20 cellular contexts compared by ENCODE assay signal in genomic region chr6:36244641-36245280, GRCh38. TPM values are rescaled to one million over a fixed set of nuclear protein-coding genes. Genes with fewer than 3 reads are reported as not detected.
DNase-seq lines count a peak whose midpoint lies in the region; ATAC-seq and TF ChIP-seq lines count a peak whose summit lies in the region.
"Had no signal": no experiment of that assay in that cellular context is flagged by ENCODE, and none has a peak within 500 bp of the region (broad histone marks: within the 10 kb centered on the region; RNA-seq: fewer than 3 reads in every experiment).

No MANE protein-coding gene starts in this region.

- ATAC-seq in T-helper 17 cell: no peak
- ATAC-seq in GM18867 (IDR thresholded peaks at IDR 0.05; ENCODE audit: unreplicated experiment): no peak
- ATAC-seq in stimulated activated memory B cell treated with anti-CD40 and anti-IgM and Interleukin-4, amounts not matched to agents 10 μg/mL and 1 μg/mL and 100 μg/mL, for 72 hours: no peak
- ATAC-seq: left lung had no signal

- H3K4me1 Mint-ChIP-seq in T-helper 17 cell (peaks cover 18% of the 10 kb centered on the region), progenitor cell of endocrine pancreas (ENCODE audit: low read depth) (peaks cover 21% of the 10 kb centered on the region)
- H3K4me1 Mint-ChIP-seq in CD4-positive, alpha-beta memory T cell: peaks cover 5 to 8% (median 6%) of the 10 kb centered on the region in 4 donors
- H3K4me1 Mint-ChIP-seq in stimulated activated memory B cell treated with anti-CD40 and anti-IgM and Interleukin-4, amounts not matched to agents 10 μg/mL and 1 μg/mL and 100 μg/mL, for 72 hours: peaks cover 26% of the 10 kb centered on the region

- peaks cover 15% of the 10 kb centered on the region for H3K27me3 Mint-ChIP-seq in T-helper 17 cell
- peaks cover 10% of the 10 kb centered on the region for H3K27me3 Mint-ChIP-seq in progenitor cell of endocrine pancreas
- H3K27me3 Mint-ChIP-seq in CD4-positive, alpha-beta memory T cell: peaks cover 0 to 7% of the 10 kb centered on the region in 2 donors
- no peaks in the 10 kb centered on the region for H3K27me3 Mint-ChIP-seq in stimulated activated memory B cell treated with anti-CD40 and anti-IgM and Interleukin-4, amounts not matched to agents 10 μg/mL and 1 μg/mL and 100 μg/mL, for 72 hours
- H3K27me3 Mint-ChIP-seq: activated B cell treated with CpG ODN at 0.5 μM for 24 hours had no signal

- H3K27ac Mint-ChIP-seq in T-helper 17 cell (peak overlapping the region; percentile 32), progenitor cell of endocrine pancreas (peak overlapping the region; percentile 94)
- no peak overlapping the region for H3K27ac Mint-ChIP-seq in CD4-positive, alpha-beta memory T cell
- no peak overlapping the region for H3K27ac Mint-ChIP-seq in stimulated activated memory B cell treated with anti-CD40 and anti-IgM and Interleukin-4, amounts not matched to agents 10 μg/mL and 1 μg/mL and 100 μg/mL, for 72 hours
- H3K27ac Mint-ChIP-seq: activated B cell treated with CpG ODN at 0.5 μM for 24 hours; stimulated activated naive CD8-positive, alpha-beta T cell treated with anti-CD3 and anti-CD28 coated beads, Interleukin-15, Interleukin-2, amounts not matched to agents 100 ng/mL and 50 ng/mL, for 24 hours had no signal

- H3K27ac ChIP-seq in iPS DF 6.9 (ENCODE audit: low read length): no peak overlapping the region
- no peak overlapping the region for H3K27ac ChIP-seq in CD4-positive, alpha-beta memory T cell (ENCODE audit: low read depth, low read length)
- H3K27ac ChIP-seq: 22Rv1, cardiac muscle cell, left lung, Peyer's patch had no signal

- no peaks in the 10 kb centered on the region for H3K27me3 ChIP-seq in iPS DF 6.9 (ENCODE audit: control insufficient read depth, insufficient read depth, low read length)
- H3K27me3 ChIP-seq in CD4-positive, alpha-beta memory T cell (ENCODE audit: insufficient read depth, low read length): no peaks in the 10 kb centered on the region
- H3K27me3 ChIP-seq: cardiac muscle cell, left lung, Peyer's patch had no signal

- TF ChIP-seq CTCF in progenitor cell of endocrine pancreas (IDR thresholded peaks at IDR 0.05; ENCODE audit: unreplicated experiment): no peak

- no peak overlapping the region for H3K4me3 ChIP-seq in iPS DF 6.9 (ENCODE audit: low read length)
- no peak overlapping the region for H3K4me3 ChIP-seq in CD4-positive, alpha-beta memory T cell (ENCODE audit: low read length in 2 of 2)
- H3K4me3 ChIP-seq: cardiac muscle cell, left lung, Peyer's patch had no signal

- no peaks in the 10 kb centered on the region for H3K9me3 Mint-ChIP-seq in progenitor cell of endocrine pancreas (ENCODE audit: low read depth)
- no peaks in the 10 kb centered on the region for H3K9me3 Mint-ChIP-seq in CD4-positive, alpha-beta memory T cell
- H3K9me3 Mint-ChIP-seq in stimulated activated memory B cell treated with anti-CD40 and anti-IgM and Interleukin-4, amounts not matched to agents 10 μg/mL and 1 μg/mL and 100 μg/mL, for 72 hours: no peaks in the 10 kb centered on the region
- H3K9me3 Mint-ChIP-seq: activated B cell treated with CpG ODN at 0.5 μM for 24 hours; stimulated activated naive CD8-positive, alpha-beta T cell treated with anti-CD3 and anti-CD28 coated beads, Interleukin-15, Interleukin-2, amounts not matched to agents 100 ng/mL and 50 ng/mL, for 24 hours had no signal

- POLR2A ChIA-PET in CD4-positive, alpha-beta memory T cell (lab: Charles Lee; ENCODE audit: partially characterized antibody): no interaction called here

- H3K9me3 ChIP-seq in T-helper 17 cell (ENCODE audit: control insufficient read depth, low read length, poor library complexity, severe bottlenecking): no peaks in the 10 kb centered on the region
- no peaks in the 10 kb centered on the region for H3K9me3 ChIP-seq in iPS DF 6.9 (ENCODE audit: control insufficient read depth, insufficient read depth, low read length)
- H3K9me3 ChIP-seq in CD4-positive, alpha-beta memory T cell (ENCODE audit: control insufficient read depth in 1 of 2, low read length in 2 of 2): no peaks in the 10 kb centered on the region
- H3K9me3 ChIP-seq: left lung, Peyer's patch had no signal

- intact Hi-C loops in CD4-positive, alpha-beta memory T cell (cut with micrococcal nuclease): no loop called here

- H3K4me1 ChIP-seq in iPS DF 6.9 (ENCODE audit: control insufficient read depth, insufficient read depth, low read length): peaks cover 7% of the 10 kb centered on the region; the same call in 1 of the 2 replicates
- peaks cover 5% of the 10 kb centered on the region for H3K4me1 ChIP-seq in CD4-positive, alpha-beta memory T cell (ENCODE audit: insufficient read depth, low read length)

- DNase-seq in NCI-H146 (lab: John Stamatoyannopoulos, UW) (peak; percentile 3), NCI-H146 treated with DMSO at 0.1 percent for 48 hours (lab: John Stamatoyannopoulos, UW; ENCODE audit: unreplicated experiment) (no peak), T-helper 17 cell (no peak), iPS DF 6.9 (ENCODE audit: low read depth, low spot score) (peak; percentile 41), progenitor cell of endocrine pancreas (ENCODE audit: low spot score, unreplicated experiment) (peak; percentile 26)
- no peak for DNase-seq in CD4-positive, alpha-beta memory T cell
- DNase-seq: activated B cell treated with CpG ODN at 0.5 μM for 24 hours; activated CD8-positive, alpha-beta memory T cell treated with anti-CD3 and anti-CD28 coated beads for 24 hours; C1 segment of cervical spinal cord; DMS79; effector memory CD4-positive, alpha-beta T cell; left lung; Peyer's patch; stimulated activated CD4-positive, alpha-beta T cell treated with anti-CD3 and anti-CD28 coated beads, Interleukin-15, amount 100 ng/mL, for 24 hours had no signal

- no CpG with 5 or more reads among the region's 8 CpGs for WGBS in iPS DF 6.9 (ENCODE audit: insufficient coverage, insufficient read length)

- no peaks in the 10 kb centered on the region for H3K36me3 ChIP-seq in iPS DF 6.9 (ENCODE audit: control insufficient read depth, insufficient read depth, low read length)
- no peaks in the 10 kb centered on the region for H3K36me3 ChIP-seq in CD4-positive, alpha-beta memory T cell (ENCODE audit: insufficient read depth, low read length)
- H3K36me3 ChIP-seq: cardiac muscle cell, left lung, Peyer's patch had no signal

- H3K4me3 Mint-ChIP-seq in T-helper 17 cell (no peak overlapping the region), progenitor cell of endocrine pancreas (ENCODE audit: low read depth) (no peak overlapping the region)
- H3K4me3 Mint-ChIP-seq in CD4-positive, alpha-beta memory T cell: no peak overlapping the region
- H3K4me3 Mint-ChIP-seq in stimulated activated memory B cell treated with anti-CD40 and anti-IgM and Interleukin-4, amounts not matched to agents 10 μg/mL and 1 μg/mL and 100 μg/mL, for 72 hours: no peak overlapping the region
- H3K4me3 Mint-ChIP-seq: activated B cell treated with CpG ODN at 0.5 μM for 24 hours; stimulated activated naive CD8-positive, alpha-beta T cell treated with anti-CD3 and anti-CD28 coated beads, Interleukin-15, Interleukin-2, amounts not matched to agents 100 ng/mL and 50 ng/mL, for 24 hours had no signal

- H3K36me3 Mint-ChIP-seq in T-helper 17 cell (ENCODE audit: low read depth) (peaks cover 12% of the 10 kb centered on the region), progenitor cell of endocrine pancreas (ENCODE audit: insufficient read depth) (peaks cover 3% of the 10 kb centered on the region)
- peaks cover 0 to 14% of the 10 kb centered on the region in 2 donors for H3K36me3 Mint-ChIP-seq in CD4-positive, alpha-beta memory T cell
- no peaks in the 10 kb centered on the region for H3K36me3 Mint-ChIP-seq in stimulated activated memory B cell treated with anti-CD40 and anti-IgM and Interleukin-4, amounts not matched to agents 10 μg/mL and 1 μg/mL and 100 μg/mL, for 72 hours

- CTCF ChIA-PET in CD4-positive, alpha-beta memory T cell (lab: Charles Lee; ENCODE audit: partially characterized antibody): interaction anchor here (1.0 kb wide), 1 partner anchor 8 kb away, joined by 3 read pairs; no protein-coding TSS in a partner anchor

RNA-seq across cellular contexts. Expression of gene PNPLA1, which starts 25.1 kb away (rescaled TPM):
- under 1 TPM in 1 of 2 donors, not detected in 1; 0.15 TPM for total RNA-seq in T-helper 17 cell
- not detected in 2 replicates for total RNA-seq in progenitor cell of endocrine pancreas
- under 1 TPM in 1 of 2 experiments, not detected in 1; 0.42 TPM for total RNA-seq in CD4-positive, alpha-beta memory T cell
- not detected for polyA plus RNA-seq in CD4-positive, alpha-beta memory T cell
- total RNA-seq: activated B cell treated with CpG ODN at 0.5 μM for 24 hours, cardiac muscle cell, myocyte had no signal
- polyA plus RNA-seq: cardiac muscle cell had no signal

RNA-seq across cellular contexts. Expression of gene BRPF3, which starts 48.2 kb away (rescaled TPM):
- total RNA-seq in T-helper 17 cell (10 to 100 TPM; 27.6 to 30.6 TPM), progenitor cell of endocrine pancreas (65.8 and 73.1 TPM in 2 replicates)
- 10 to 100 TPM; 36.2 to 36.7 TPM for total RNA-seq in CD4-positive, alpha-beta memory T cell
- 1 to 10 TPM; 1.8 to 7.9 TPM for polyA plus RNA-seq in CD4-positive, alpha-beta memory T cell

Comparison
In these comparisons a context has a peak if more than half of its experiments do, and no peak if none do; other contexts are left out.
1. DNase-seq: peak in NCI-H146 (single experiment), iPS DF 6.9 (single experiment) and progenitor cell of endocrine pancreas (single experiment); none in NCI-H146 treated with DMSO at 0.1 percent for 48 hours (single experiment), T-helper 17 cell (0 of 3) and CD4-positive, alpha-beta memory T cell (0 of 5).
2. H3K27ac Mint-ChIP-seq: peak in T-helper 17 cell (single experiment) and progenitor cell of endocrine pancreas (single experiment); none in CD4-positive, alpha-beta memory T cell (0 of 7) and stimulated activated memory B cell treated with anti-CD40 and anti-IgM and Interleukin-4, amounts not matched to agents 10 μg/mL and 1 μg/mL and 100 μg/mL, for 72 hours (single experiment).